In the genomic region with DNA sequence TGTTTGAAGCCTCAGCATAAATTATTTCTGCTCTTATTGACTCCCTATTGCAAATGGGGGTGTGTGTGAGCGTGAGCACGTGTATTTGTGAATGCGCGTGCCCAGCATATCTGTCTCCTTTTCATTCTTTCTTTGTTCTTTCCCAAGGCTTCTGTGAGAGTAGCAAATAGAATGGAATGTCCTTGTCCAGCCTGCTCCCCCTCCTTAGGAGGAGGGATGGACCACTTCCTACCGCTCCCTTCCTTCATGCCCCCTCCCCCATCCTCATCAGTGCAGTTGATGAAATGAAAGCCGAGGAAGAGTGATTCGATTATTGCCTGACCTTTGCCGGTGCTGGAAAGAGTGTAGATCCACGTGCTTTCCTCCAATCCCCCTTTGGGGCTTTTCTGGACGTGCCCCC, we compare ENCODE assay signal across 1 cellular context.
TF ChIP-seq lines count a peak whose summit lies in the region.

No MANE protein-coding gene starts in this region.

TF ChIP-seq in HepG2, 621 proteins besides CTCF, POLR2A, EP300 and RAD21 (continued from another document):
- TF ChIP-seq TCF7L2 (IDR thresholded peaks at IDR 0.05; ENCODE audit: low read depth, low read length) (no peak), IKZF4 (CRISPR knock-in tag; IDR thresholded peaks at IDR 0.05; ENCODE audit: borderline replicate concordance, low read depth, not compliant biosample characterization) (no peak), ZIK1 (CRISPR knock-in tag; IDR thresholded peaks at IDR 0.05; ENCODE audit: borderline replicate concordance, low read depth) (no peak), SYNCRIP (IDR thresholded peaks at IDR 0.05; ENCODE audit: insufficient read depth, low read depth, low read length) (no peak)
- TF ChIP-seq, protein P1, sequence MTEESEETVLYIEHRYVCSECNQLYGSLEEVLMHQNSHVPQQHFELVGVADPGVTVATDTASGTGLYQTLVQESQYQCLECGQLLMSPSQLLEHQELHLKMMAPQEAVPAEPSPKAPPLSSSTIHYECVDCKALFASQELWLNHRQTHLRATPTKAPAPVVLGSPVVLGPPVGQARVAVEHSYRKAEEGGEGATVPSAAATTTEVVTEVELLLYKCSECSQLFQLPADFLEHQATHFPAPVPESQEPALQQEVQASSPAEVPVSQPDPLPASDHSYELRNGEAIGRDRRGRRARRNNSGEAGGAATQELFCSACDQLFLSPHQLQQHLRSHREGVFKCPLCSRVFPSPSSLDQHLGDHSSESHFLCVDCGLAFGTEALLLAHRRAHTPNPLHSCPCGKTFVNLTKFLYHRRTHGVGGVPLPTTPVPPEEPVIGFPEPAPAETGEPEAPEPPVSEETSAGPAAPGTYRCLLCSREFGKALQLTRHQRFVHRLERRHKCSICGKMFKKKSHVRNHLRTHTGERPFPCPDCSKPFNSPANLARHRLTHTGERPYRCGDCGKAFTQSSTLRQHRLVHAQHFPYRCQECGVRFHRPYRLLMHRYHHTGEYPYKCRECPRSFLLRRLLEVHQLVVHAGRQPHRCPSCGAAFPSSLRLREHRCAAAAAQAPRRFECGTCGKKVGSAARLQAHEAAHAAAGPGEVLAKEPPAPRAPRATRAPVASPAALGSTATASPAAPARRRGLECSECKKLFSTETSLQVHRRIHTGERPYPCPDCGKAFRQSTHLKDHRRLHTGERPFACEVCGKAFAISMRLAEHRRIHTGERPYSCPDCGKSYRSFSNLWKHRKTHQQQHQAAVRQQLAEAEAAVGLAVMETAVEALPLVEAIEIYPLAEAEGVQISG (CRISPR knock-in tag; IDR thresholded peaks at IDR 0.05) = no peak
TF ChIP-seq in HepG2: peak in this region for 0.
